ENCODE assay signal across 23 cellular contexts in the genomic region with DNA sequence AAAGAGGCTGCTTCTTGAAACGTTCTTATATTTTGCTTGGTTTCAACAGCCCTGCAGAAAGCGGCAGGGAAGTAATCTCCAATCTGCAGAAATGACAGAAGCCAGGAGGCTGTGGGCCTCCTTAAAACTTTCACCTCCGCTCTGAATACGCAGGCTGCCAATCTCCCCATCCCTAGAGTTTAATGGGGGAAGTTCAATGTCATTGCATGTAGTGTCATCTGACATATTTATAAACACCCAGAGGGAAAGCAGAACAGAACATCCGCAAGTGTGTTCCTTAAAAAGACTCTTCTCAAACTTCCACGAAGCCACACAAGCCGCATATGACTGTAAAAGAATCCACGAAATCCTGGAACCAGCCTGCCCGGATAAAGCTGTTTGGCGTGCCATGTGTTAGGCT.
DNase-seq lines count a peak whose midpoint lies in the region; ATAC-seq and TF ChIP-seq lines count a peak whose summit lies in the region.
"Had no signal": no experiment of that assay in that cellular context is flagged by ENCODE, and none has a peak within 500 bp of the region (broad histone marks: within the 10 kb centered on the region; RNA-seq: fewer than 3 reads in every experiment).

No MANE protein-coding gene starts in this region.

- H3K9me3 ChIP-seq in IMR-90 (ENCODE audit: control insufficient read depth, insufficient read depth, low read length) (peaks cover 2% of the 10 kb centered on the region; the same call in 1 of the 2 replicates), ascending aorta (no peaks in the 10 kb centered on the region)

- no peak for TF ChIP-seq RAD21 in IMR-90 (IDR thresholded peaks at IDR 0.05; ENCODE audit: low read length)

- no peak for TF ChIP-seq POLR2A in IMR-90 (IDR thresholded peaks at IDR 0.05; ENCODE audit: low read depth, low read length)

- no peak overlapping the region for H2BK20ac ChIP-seq in IMR-90 (ENCODE audit: low read depth, low read length)

- H2AFZ ChIP-seq in IMR-90 (replicated peaks; ENCODE audit: low read length, poor library complexity): no peak overlapping the region
- H2AFZ ChIP-seq: GM23338 had no signal

- no peaks in the 10 kb centered on the region for H3K9me1 ChIP-seq in IMR-90 (ENCODE audit: insufficient read depth, low read length)

- ATAC-seq in IMR-90 (ENCODE audit: low read depth) (no peak), left ventricle myocardium superior (peak; percentile 39), HG03571 (IDR thresholded peaks at IDR 0.05; ENCODE audit: unreplicated experiment) (no peak), HG02571 (IDR thresholded peaks at IDR 0.05; ENCODE audit: unreplicated experiment) (no peak)
- ATAC-seq: GM23338, T-helper 17 cell had no signal

- in situ Hi-C loops in IMR-90 (cut with MboI; ENCODE audit: low sequenced_read_pairs): no loop called here

- no peak overlapping the region for H4K8ac ChIP-seq in IMR-90 (ENCODE audit: low read depth in 2 of 2, low read length in 2 of 2)

- no peak overlapping the region for H3K14ac ChIP-seq in IMR-90 (replicated peaks; ENCODE audit: low read depth, low read length)

- no peak overlapping the region for H3K4me2 ChIP-seq in IMR-90 (ENCODE audit: low read depth, low read length)
- H3K4me2 ChIP-seq: GM23338, KMS-11 had no signal

- H3K4me3 ChIP-seq in IMR-90 (ENCODE audit: insufficient read depth, low read depth, low read length): no peak overlapping the region
- no peak overlapping the region for H3K4me3 ChIP-seq in ascending aorta
- H3K4me3 ChIP-seq: GM23338 had no signal

- H2BK120ac ChIP-seq in IMR-90 (ENCODE audit: low read depth, low read length): no peak overlapping the region

- no peaks in the 10 kb centered on the region for H4K20me1 ChIP-seq in IMR-90 (ENCODE audit: insufficient read depth, low read length)

- no peak overlapping the region for H2BK5ac ChIP-seq in IMR-90 (ENCODE audit: low read depth, low read length, poor library complexity, severe bottlenecking)

- H3K79me1 ChIP-seq in IMR-90 (ENCODE audit: low read depth in 1 of 2, low read length in 2 of 2): no peaks in the 10 kb centered on the region

- H3K27me3 ChIP-seq in IMR-90 (ENCODE audit: control insufficient read depth, insufficient read depth, low read length): no peaks in the 10 kb centered on the region
- no peaks in the 10 kb centered on the region for H3K27me3 ChIP-seq in ascending aorta

- intact Hi-C loops in IMR-90 (cut with micrococcal nuclease) (no loop called here), left ventricle myocardium superior (cut with micrococcal nuclease) (no loop called here), ascending aorta (cut with DNase I) (no loop called here)

- no peak overlapping the region for H4K5ac ChIP-seq in IMR-90 (ENCODE audit: low read depth, low read length)

- H3K18ac ChIP-seq in IMR-90 (ENCODE audit: low read depth, low read length): no peak overlapping the region

- CTCF ChIA-PET in IMR-90 (lab: Yijun Ruan, JAX): no interaction called here

- H3K4me1 ChIP-seq in IMR-90 (ENCODE audit: control insufficient read depth, insufficient read depth, low read length) (peaks cover 3% of the 10 kb centered on the region; the same call in 1 of the 2 replicates), ascending aorta (peaks cover 0 to 6% of the 10 kb centered on the region in 2 donors)

- WGBS in IMR-90 (ENCODE audit: extremely low coverage in 2 of 2, insufficient read length in 1 of 2), 2 experiments: no CpG with 5 or more reads among the region's 10 CpGs

- H3K36me3 ChIP-seq in IMR-90 (ENCODE audit: control insufficient read depth, insufficient read depth, low read length) (no peaks in the 10 kb centered on the region), ascending aorta (no peaks in the 10 kb centered on the region)

- H3K27ac ChIP-seq in IMR-90 (ENCODE audit: insufficient read depth, low read length): no peak overlapping the region
- H3K27ac ChIP-seq in ascending aorta: no peak overlapping the region
- H3K27ac ChIP-seq: KMS-11 had no signal

- POLR2A ChIA-PET in IMR-90 (lab: Charles Lee; ENCODE audit: unreplicated experiment): no interaction called here

- H3K23ac ChIP-seq in IMR-90 (ENCODE audit: low read depth, low read length): no peak overlapping the region

- H2BK15ac ChIP-seq in IMR-90 (ENCODE audit: low read depth, low read length): no peak overlapping the region

- DNase-seq in IMR-90 (no peak), NOMO-1 treated with DMSO at 0.1 percent for 48 hours (lab: John Stamatoyannopoulos, UW; ENCODE audit: unreplicated experiment) (peak; percentile 86), left ventricle myocardium superior (no peak), pons (ENCODE audit: low spot score) (peak; percentile 55), ascending aorta (ENCODE audit: low spot score in 2 of 2) (no peak)
- no peak for DNase-seq in activated CD8-positive, alpha-beta memory T cell treated with anti-CD3 and anti-CD28 coated beads for 24 hours
- DNase-seq: activated CD4-positive, alpha-beta memory T cell treated with anti-CD3 and anti-CD28 coated beads, Interleukin-2, amount 10 ng/mL, durations not matched to agents 7 days and 5 days; activated naive CD4-positive, alpha-beta T cell treated with anti-CD3 and anti-CD28 coated beads, Interleukin-2, amount 10 ng/mL, durations not matched to agents 7 days and 5 days; activated T-cell treated with anti-CD3 and anti-CD28 coated beads, Interleukin-2, amount 50 U/mL, for 24 hours; CD4-positive, alpha-beta memory T cell; DMS53; foreskin melanocyte; islet precursor cell; NCI-H1105 treated with DMSO at 0.1 percent for 48 hours; NCI-H2081 treated with DMSO at 0.1 percent for 48 hours; NCI-H446 treated with DMSO at 0.1 percent for 48 hours; NK-92 treated with Interleukin-12 subunit alpha and Interleukin-12 subunit beta, amount 100 ng/mL, for 24 hours; stimulated activated CD4-positive, alpha-beta T cell treated with anti-CD3 and anti-CD28 coated beads, Interleukin-4, amount 100 ng/mL, for 24 hours; T-helper 17 cell had no signal

- H2AK5ac ChIP-seq in IMR-90 (ENCODE audit: low read depth, low read length): no peak overlapping the region

- BruUV-seq in IMR-90 (replicated peaks; lab: Mats Ljungman, UMichigan): no TSS peak

- H3K9ac ChIP-seq in IMR-90 (ENCODE audit: low read depth, low read length): no peak overlapping the region
- H3K9ac ChIP-seq: KMS-11 had no signal

- dilution Hi-C loops in IMR-90 (cut with HindIII; ENCODE audit: low sequenced_read_pairs, unreplicated experiment): no loop called here

- H4K91ac ChIP-seq in IMR-90 (ENCODE audit: insufficient read depth, low read depth, low read length): 0 out of 2 replicates have a peak overlapping the region, but pooled peaks have one; percentile 41

- H3K4ac ChIP-seq in IMR-90 (ENCODE audit: low read depth, low read length): no peak overlapping the region

- H3K56ac ChIP-seq in IMR-90 (ENCODE audit: extremely low read depth, insufficient read depth, low read length): no peak overlapping the region

- no peak overlapping the region for H2AK9ac ChIP-seq in IMR-90 (replicated peaks; ENCODE audit: low read depth, low read length, poor library complexity)

- TF ChIP-seq CTCF in IMR-90 (conservative IDR thresholded peaks at IDR 0.05; ENCODE audit: low read depth, low read length) (no peak), ascending aorta (IDR thresholded peaks at IDR 0.05) (no peak)

TF ChIP-seq in IMR-90, 13 proteins besides CTCF, POLR2A, EP300 and RAD21:
- TF ChIP-seq, protein P1, sequence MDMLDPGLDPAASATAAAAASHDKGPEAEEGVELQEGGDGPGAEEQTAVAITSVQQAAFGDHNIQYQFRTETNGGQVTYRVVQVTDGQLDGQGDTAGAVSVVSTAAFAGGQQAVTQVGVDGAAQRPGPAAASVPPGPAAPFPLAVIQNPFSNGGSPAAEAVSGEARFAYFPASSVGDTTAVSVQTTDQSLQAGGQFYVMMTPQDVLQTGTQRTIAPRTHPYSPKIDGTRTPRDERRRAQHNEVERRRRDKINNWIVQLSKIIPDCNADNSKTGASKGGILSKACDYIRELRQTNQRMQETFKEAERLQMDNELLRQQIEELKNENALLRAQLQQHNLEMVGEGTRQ (IDR thresholded peaks at IDR 0.05; ENCODE audit: low read depth, low read length): no peak

Comparison
In these comparisons a context has a peak if more than half of its experiments do, and no peak if none do; other contexts are left out.
1. DNase-seq: peak in NOMO-1 treated with DMSO at 0.1 percent for 48 hours (single experiment) and pons (single experiment); none in IMR-90 (single experiment), left ventricle myocardium superior (single experiment), ascending aorta (0 of 2) and activated CD8-positive, alpha-beta memory T cell treated with anti-CD3 and anti-CD28 coated beads for 24 hours (single experiment).